Comparison of ENCODE assay signal across 21 cellular contexts in the genomic region with DNA sequence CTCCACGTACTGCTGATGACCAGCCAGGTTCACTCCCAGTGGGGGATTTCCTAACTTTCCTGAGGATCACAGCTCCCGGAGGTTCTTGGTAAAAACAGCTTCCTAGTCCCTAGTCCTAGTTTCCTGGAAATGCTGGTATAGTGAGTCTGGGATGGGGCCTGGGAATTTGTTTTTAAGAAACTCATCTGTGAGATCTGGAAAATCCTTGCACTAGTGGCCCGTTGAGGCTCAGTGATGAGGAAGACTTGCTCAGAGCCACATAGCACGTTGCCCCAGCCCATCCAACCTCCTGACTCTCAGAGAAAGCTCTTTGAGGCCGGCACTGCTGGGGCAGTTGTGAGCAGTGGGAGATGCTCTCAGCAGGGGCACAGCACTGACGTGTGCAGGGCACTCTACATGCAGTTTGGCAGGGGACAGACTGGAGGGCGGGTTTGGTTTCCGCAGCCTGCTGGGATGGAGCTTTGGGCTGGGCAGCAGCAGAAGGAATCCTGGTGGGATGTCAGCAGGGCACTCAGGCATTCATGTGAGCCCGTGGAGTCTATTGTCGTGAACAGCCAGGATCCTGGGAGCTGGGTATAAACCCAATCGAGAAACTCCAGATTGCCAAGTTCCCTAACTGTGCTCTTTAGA. TPM values are rescaled to one million over a fixed set of nuclear protein-coding genes. Genes with fewer than 3 reads are reported as not detected.
"Had no signal": no experiment of that assay in that cellular context is flagged by ENCODE, and none has a peak within 500 bp of the region (broad histone marks: within the 10 kb centered on the region; RNA-seq: fewer than 3 reads in every experiment).

No MANE protein-coding gene starts in this region.

- H3K4me3 Mint-ChIP-seq: activated B cell treated with CpG ODN at 0.5 μM for 24 hours; activated CD4-positive, alpha-beta T cell treated with anti-CD3 and anti-CD28 coated beads, Interleukin-2, amount 10 ng/mL, durations not matched to agents 24 days and 14 days; activated CD8-positive, alpha-beta T cell treated with anti-CD3 and anti-CD28 coated beads for 36 hours; activated naive CD8-positive, alpha-beta T cell treated with anti-CD3 and anti-CD28 coated beads, Interleukin-2, amount 10 ng/mL, durations not matched to agents 7 days and 5 days; activated T-cell treated with anti-CD3 and anti-CD28 coated beads, Interleukin-2, amount 50 U/mL, for 24 hours; natural killer cell treated with Interleukin-12 subunit alpha and Interleukin-12 subunit beta and Interleukin-15 and Interleukin-18, amount 100 ng/mL, for 72 hours; T-helper 2 cell treated with Interferon-gamma antibody and Interleukin-4, amounts not matched to agents 5 μg/mL and 100 μg/mL, for 36 hours had no signal

- DNase-seq: activated B cell treated with CpG ODN at 0.5 μM for 24 hours; activated CD4-positive, alpha-beta T cell treated with anti-CD3 and anti-CD28 coated beads, Interleukin-2, amount 10 ng/mL, durations not matched to agents 24 days and 14 days; activated CD8-positive, alpha-beta T cell treated with anti-CD3 and anti-CD28 coated beads for 36 hours; activated naive CD4-positive, alpha-beta T cell treated with Interleukin-2 at 50 U/mL for 16 hours; activated naive CD8-positive, alpha-beta T cell treated with anti-CD3 and anti-CD28 coated beads, Interleukin-2, amount 10 ng/mL, durations not matched to agents 7 days and 5 days; activated T-cell treated with anti-CD3 and anti-CD28 coated beads, Interleukin-2, amount 50 U/mL, for 24 hours; anterior cingulate cortex; brain microvascular endothelial cell; erythroblast; hypothalamus; kidney; nucleus accumbens; posterior cingulate gyrus; stimulated activated CD4-positive, alpha-beta T cell treated with anti-CD3 and anti-CD28 coated beads, Interleukin-1b, Interleukin-23, amount 100 ng/mL, for 48 hours; stimulated activated naive CD4-positive, alpha-beta T cell treated with Interleukin-2 at 50 U/mL for 16 hours; tibial artery; uterus had no signal

- H3K27me3 Mint-ChIP-seq: activated CD8-positive, alpha-beta T cell treated with anti-CD3 and anti-CD28 coated beads for 36 hours; activated T-cell treated with anti-CD3 and anti-CD28 coated beads, Interleukin-2, amount 50 U/mL, for 24 hours had no signal

- H3K9me3 Mint-ChIP-seq: activated CD4-positive, alpha-beta T cell treated with anti-CD3 and anti-CD28 coated beads, Interleukin-2, amount 10 ng/mL, durations not matched to agents 24 days and 14 days; activated naive CD8-positive, alpha-beta T cell treated with anti-CD3 and anti-CD28 coated beads, Interleukin-2, amount 10 ng/mL, durations not matched to agents 7 days and 5 days; activated T-cell treated with anti-CD3 and anti-CD28 coated beads, Interleukin-2, amount 50 U/mL, for 24 hours; natural killer cell treated with Interleukin-12 subunit alpha and Interleukin-12 subunit beta and Interleukin-15 and Interleukin-18, amount 100 ng/mL, for 72 hours had no signal

- H3K27ac Mint-ChIP-seq: activated B cell treated with CpG ODN at 0.5 μM for 24 hours; activated CD4-positive, alpha-beta T cell treated with anti-CD3 and anti-CD28 coated beads, Interleukin-2, amount 10 ng/mL, durations not matched to agents 24 days and 14 days; activated CD8-positive, alpha-beta T cell treated with anti-CD3 and anti-CD28 coated beads for 36 hours; activated T-cell treated with anti-CD3 and anti-CD28 coated beads, Interleukin-2, amount 50 U/mL, for 24 hours; activated T-helper 2 cell treated with anti-CD3 and anti-CD28 coated beads, Interferon-gamma antibody, Interleukin-2, Interleukin-4, amounts not matched to agents 10 μg/mL and 5 μg/mL and 100 μg/mL, durations not matched to agents 14 hours and 24 hours and 36 hours; natural killer cell treated with Interleukin-12 subunit alpha and Interleukin-12 subunit beta and Interleukin-15 and Interleukin-18, amount 100 ng/mL, for 72 hours; T-helper 2 cell treated with Interferon-gamma antibody and Interleukin-4, amounts not matched to agents 5 μg/mL and 100 μg/mL, for 36 hours had no signal

- ATAC-seq: activated CD8-positive, alpha-beta T cell treated with anti-CD3 and anti-CD28 coated beads for 36 hours; left lobe of liver; natural killer cell treated with Interleukin-12 subunit alpha and Interleukin-12 subunit beta and Interleukin-15 and Interleukin-18, amount 100 ng/mL, for 72 hours had no signal

- H3K36me3 Mint-ChIP-seq: activated naive CD8-positive, alpha-beta T cell treated with anti-CD3 and anti-CD28 coated beads, Interleukin-2, amount 10 ng/mL, durations not matched to agents 7 days and 5 days; natural killer cell treated with Interleukin-12 subunit alpha and Interleukin-12 subunit beta and Interleukin-15 and Interleukin-18, amount 100 ng/mL, for 72 hours had no signal

RNA-seq across cellular contexts. Expression of a gene that starts 31.6 kb away (rescaled TPM):
- total RNA-seq: activated T-helper 2 cell treated with anti-CD3 and anti-CD28 coated beads, Interferon-gamma antibody, Interleukin-2, Interleukin-4, amounts not matched to agents 10 μg/mL and 5 μg/mL and 100 μg/mL, durations not matched to agents 14 hours and 24 hours and 36 hours had no signal
